ENCODE assay signal across 2 cellular contexts in the genomic region with DNA sequence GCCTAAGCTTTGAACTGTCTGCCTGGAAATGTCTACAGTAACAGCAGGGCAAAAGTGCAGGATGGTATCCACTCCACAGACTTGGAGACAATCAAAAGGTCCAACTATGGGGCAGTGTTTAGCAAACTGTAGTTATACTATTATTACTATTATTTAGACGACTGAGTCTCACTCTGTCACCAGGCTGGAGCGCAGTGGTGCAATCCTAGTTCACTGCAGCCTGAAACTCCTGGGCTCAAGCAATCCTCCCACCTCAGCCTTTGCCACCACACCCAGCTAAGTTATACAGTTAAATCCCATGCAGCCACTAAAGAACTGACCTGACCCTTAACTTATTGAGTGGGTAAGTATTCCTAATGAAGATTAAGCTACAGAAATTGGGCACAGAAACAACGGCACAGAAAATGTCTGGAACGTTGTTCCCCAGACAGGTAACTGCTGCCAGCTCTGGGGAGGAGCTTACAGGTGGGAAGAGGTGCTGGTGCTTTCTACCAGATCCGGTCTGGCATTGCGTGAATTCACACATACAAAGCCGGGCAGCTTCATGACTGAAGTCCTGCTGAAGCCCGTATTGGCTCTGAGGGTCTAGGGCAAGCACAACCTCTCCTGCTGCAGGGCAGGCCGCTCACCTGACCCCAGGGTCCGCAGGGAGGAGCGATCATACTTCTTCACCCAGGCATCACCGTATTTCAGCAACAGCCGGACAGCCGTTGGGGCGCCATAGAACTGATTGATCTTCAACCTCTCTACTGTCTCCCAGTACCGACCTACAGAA.
TF ChIP-seq lines count a peak whose summit lies in the region.

No MANE protein-coding gene starts in this region.

TF ChIP-seq in GM23338, 12 proteins besides CTCF, POLR2A, EP300 and RAD21:
- TF ChIP-seq POLR2AphosphoS5 (IDR thresholded peaks at IDR 0.05; ENCODE audit: low read depth) (no peak), ZNF114 (CRISPR knock-in tag; IDR thresholded peaks at IDR 0.05) (no peak), STAT1 (IDR thresholded peaks at IDR 0.05; ENCODE audit: unreplicated experiment) (no peak), ZNF331 (CRISPR knock-in tag; IDR thresholded peaks at IDR 0.05; ENCODE audit: low read depth) (no peak), JUNB (IDR thresholded peaks at IDR 0.05; ENCODE audit: unreplicated experiment) (no peak)
- TF ChIP-seq, protein P1, sequence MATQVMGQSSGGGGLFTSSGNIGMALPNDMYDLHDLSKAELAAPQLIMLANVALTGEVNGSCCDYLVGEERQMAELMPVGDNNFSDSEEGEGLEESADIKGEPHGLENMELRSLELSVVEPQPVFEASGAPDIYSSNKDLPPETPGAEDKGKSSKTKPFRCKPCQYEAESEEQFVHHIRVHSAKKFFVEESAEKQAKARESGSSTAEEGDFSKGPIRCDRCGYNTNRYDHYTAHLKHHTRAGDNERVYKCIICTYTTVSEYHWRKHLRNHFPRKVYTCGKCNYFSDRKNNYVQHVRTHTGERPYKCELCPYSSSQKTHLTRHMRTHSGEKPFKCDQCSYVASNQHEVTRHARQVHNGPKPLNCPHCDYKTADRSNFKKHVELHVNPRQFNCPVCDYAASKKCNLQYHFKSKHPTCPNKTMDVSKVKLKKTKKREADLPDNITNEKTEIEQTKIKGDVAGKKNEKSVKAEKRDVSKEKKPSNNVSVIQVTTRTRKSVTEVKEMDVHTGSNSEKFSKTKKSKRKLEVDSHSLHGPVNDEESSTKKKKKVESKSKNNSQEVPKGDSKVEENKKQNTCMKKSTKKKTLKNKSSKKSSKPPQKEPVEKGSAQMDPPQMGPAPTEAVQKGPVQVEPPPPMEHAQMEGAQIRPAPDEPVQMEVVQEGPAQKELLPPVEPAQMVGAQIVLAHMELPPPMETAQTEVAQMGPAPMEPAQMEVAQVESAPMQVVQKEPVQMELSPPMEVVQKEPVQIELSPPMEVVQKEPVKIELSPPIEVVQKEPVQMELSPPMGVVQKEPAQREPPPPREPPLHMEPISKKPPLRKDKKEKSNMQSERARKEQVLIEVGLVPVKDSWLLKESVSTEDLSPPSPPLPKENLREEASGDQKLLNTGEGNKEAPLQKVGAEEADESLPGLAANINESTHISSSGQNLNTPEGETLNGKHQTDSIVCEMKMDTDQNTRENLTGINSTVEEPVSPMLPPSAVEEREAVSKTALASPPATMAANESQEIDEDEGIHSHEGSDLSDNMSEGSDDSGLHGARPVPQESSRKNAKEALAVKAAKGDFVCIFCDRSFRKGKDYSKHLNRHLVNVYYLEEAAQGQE (IDR thresholded peaks at IDR 0.05; ENCODE audit: unreplicated experiment) = no peak

TF ChIP-seq in HepG2, 621 proteins besides CTCF, POLR2A, EP300 and RAD21:
- TF ChIP-seq ZNF775 (CRISPR knock-in tag; IDR thresholded peaks at IDR 0.05; ENCODE audit: borderline replicate concordance) (no peak), HNF4A (CRISPR knock-in tag; IDR thresholded peaks at IDR 0.05) (peak; percentile 11; the same call in 1 of the 2 replicates), SRSF4 (IDR thresholded peaks at IDR 0.05; ENCODE audit: low read depth, low read length, poor library complexity, severe bottlenecking) (no peak)
